Comparison of ENCODE assay signal across 2 cellular contexts in the genomic region with DNA sequence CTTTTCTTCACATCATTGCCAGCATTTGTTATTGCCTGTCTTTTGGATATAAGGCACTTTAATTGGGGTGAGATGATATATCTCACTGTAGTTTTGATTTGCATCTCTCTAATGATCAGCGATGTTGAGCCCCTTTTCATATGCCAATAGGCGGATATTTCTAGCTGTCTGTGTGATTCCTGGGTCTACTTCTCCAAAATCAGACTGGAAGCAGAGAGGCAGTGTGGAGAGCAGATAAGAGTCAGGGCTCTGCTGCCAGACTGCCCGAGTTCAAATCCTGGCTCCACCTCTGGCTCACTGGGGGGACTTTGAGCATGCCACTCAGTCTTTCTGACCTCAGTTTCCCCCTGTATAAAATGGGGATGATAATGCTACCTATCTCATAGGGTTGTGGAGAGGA.
TF ChIP-seq lines count a peak whose summit lies in the region.

No MANE protein-coding gene starts in this region.

TF ChIP-seq in A549, 52 proteins besides CTCF, POLR2A, EP300 and RAD21:
- TF ChIP-seq HOXB5 (CRISPR knock-in tag; IDR thresholded peaks at IDR 0.05) (no peak), CBX2 (IDR thresholded peaks at IDR 0.05; ENCODE audit: borderline replicate concordance, low read depth) (no peak), CBX8 (IDR thresholded peaks at IDR 0.05) (no peak), MYC (IDR thresholded peaks at IDR 0.05; ENCODE audit: borderline replicate concordance, low read length) (no peak), JUN (IDR thresholded peaks at IDR 0.05) (no peak), FOXS1 (CRISPR knock-in tag; IDR thresholded peaks at IDR 0.05) (no peak), TP53 (CRISPR knock-in tag; IDR thresholded peaks at IDR 0.05) (no peak), CEBPB (IDR thresholded peaks at IDR 0.05) (no peak), CHD4 (IDR thresholded peaks at IDR 0.05; ENCODE audit: borderline replicate concordance) (no peak), NR3C1 (IDR thresholded peaks at IDR 0.05) (no peak)
- TF ChIP-seq, protein P1, sequence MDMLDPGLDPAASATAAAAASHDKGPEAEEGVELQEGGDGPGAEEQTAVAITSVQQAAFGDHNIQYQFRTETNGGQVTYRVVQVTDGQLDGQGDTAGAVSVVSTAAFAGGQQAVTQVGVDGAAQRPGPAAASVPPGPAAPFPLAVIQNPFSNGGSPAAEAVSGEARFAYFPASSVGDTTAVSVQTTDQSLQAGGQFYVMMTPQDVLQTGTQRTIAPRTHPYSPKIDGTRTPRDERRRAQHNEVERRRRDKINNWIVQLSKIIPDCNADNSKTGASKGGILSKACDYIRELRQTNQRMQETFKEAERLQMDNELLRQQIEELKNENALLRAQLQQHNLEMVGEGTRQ (IDR thresholded peaks at IDR 0.05), result no peak
- TF ChIP-seq, protein P2, sequence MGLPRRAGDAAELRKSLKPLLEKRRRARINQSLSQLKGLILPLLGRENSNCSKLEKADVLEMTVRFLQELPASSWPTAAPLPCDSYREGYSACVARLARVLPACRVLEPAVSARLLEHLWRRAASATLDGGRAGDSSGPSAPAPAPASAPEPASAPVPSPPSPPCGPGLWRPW (IDR thresholded peaks at IDR 0.05), result no peak
- TF ChIP-seq, protein P3, sequence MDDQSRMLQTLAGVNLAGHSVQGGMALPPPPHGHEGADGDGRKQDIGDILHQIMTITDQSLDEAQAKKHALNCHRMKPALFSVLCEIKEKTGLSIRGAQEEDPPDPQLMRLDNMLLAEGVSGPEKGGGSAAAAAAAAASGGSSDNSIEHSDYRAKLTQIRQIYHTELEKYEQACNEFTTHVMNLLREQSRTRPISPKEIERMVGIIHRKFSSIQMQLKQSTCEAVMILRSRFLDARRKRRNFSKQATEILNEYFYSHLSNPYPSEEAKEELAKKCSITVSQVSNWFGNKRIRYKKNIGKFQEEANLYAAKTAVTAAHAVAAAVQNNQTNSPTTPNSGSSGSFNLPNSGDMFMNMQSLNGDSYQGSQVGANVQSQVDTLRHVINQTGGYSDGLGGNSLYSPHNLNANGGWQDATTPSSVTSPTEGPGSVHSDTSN (IDR thresholded peaks at IDR 0.05), result no peak

TF ChIP-seq in H1, 55 proteins besides CTCF, POLR2A, EP300 and RAD21:
- no peak for TF ChIP-seq CBX8 (IDR thresholded peaks at IDR 0.05; ENCODE audit: borderline replicate concordance, low read depth, low read length)
- TF ChIP-seq CBX5 (IDR thresholded peaks at IDR 0.05; ENCODE audit: low read depth, low read length), result no peak
- no peak for TF ChIP-seq ASH2L (IDR thresholded peaks at IDR 0.05; ENCODE audit: low read length)
- TF ChIP-seq, protein P4, sequence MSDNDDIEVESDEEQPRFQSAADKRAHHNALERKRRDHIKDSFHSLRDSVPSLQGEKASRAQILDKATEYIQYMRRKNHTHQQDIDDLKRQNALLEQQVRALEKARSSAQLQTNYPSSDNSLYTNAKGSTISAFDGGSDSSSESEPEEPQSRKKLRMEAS (IDR thresholded peaks at IDR 0.05), result no peak
- TF ChIP-seq BACH1 (IDR thresholded peaks at IDR 0.05; ENCODE audit: low read length), result no peak
- TF ChIP-seq TEAD4 (IDR thresholded peaks at IDR 0.05; ENCODE audit: low read depth, low read length), result no peak
- TF ChIP-seq CEBPB (IDR thresholded peaks at IDR 0.05; ENCODE audit: low read depth, low read length), result no peak
- TF ChIP-seq KDM5A (IDR thresholded peaks at IDR 0.05; ENCODE audit: low read length), result no peak
- TF ChIP-seq, protein P5, sequence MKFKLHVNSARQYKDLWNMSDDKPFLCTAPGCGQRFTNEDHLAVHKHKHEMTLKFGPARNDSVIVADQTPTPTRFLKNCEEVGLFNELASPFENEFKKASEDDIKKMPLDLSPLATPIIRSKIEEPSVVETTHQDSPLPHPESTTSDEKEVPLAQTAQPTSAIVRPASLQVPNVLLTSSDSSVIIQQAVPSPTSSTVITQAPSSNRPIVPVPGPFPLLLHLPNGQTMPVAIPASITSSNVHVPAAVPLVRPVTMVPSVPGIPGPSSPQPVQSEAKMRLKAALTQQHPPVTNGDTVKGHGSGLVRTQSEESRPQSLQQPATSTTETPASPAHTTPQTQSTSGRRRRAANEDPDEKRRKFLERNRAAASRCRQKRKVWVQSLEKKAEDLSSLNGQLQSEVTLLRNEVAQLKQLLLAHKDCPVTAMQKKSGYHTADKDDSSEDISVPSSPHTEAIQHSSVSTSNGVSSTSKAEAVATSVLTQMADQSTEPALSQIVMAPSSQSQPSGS (IDR thresholded peaks at IDR 0.05; ENCODE audit: low read length), result no peak
- TF ChIP-seq TAF7 (optimal IDR thresholded peaks at IDR 0.05; ENCODE audit: borderline replicate concordance, low read depth, low read length), result no peak
TF ChIP-seq in H1: peak in this region for 0.
